28 cellular contexts compared by ENCODE assay signal in genomic region chr7:31096882-31097258, GRCh38. TPM values are rescaled to one million over a fixed set of nuclear protein-coding genes. Genes with fewer than 3 reads are reported as not detected.
"Had no signal": no experiment of that assay in that cellular context is flagged by ENCODE, and none has a peak within 500 bp of the region (broad histone marks: within the 10 kb centered on the region; RNA-seq: fewer than 3 reads in every experiment).

No MANE protein-coding gene starts in this region.

- H3K36me3 ChIP-seq: cardiac muscle cell, prostate gland, tibial artery had no signal

- H2AFZ ChIP-seq: hepatocyte had no signal

- H3K27ac Mint-ChIP-seq: activated B cell treated with CpG ODN at 0.5 μM for 24 hours; activated CD4-positive, alpha-beta memory T cell treated with anti-CD3 and anti-CD28 coated beads for 36 hours; activated naive CD4-positive, alpha-beta T cell treated with anti-CD3 and anti-CD28 coated beads, Interleukin-2, amount 50 U/mL, for 24 hours; dendritic cell treated with granulocyte-macrophage colony-stimulating factor and Interleukin-4, amounts not matched to agents 40 ng/mL and 50 ng/mL, for 4 days; memory B cell; T-helper 17 cell had no signal

- H3K27me3 ChIP-seq: body of pancreas, cardiac muscle cell had no signal

- H3K4me1 Mint-ChIP-seq: activated B cell treated with CpG ODN at 0.5 μM for 24 hours; activated naive CD4-positive, alpha-beta T cell treated with anti-CD3 and anti-CD28 coated beads, Interleukin-2, amount 50 U/mL, for 24 hours; memory B cell; T-helper 17 cell had no signal

- H3K4me3 Mint-ChIP-seq: activated B cell treated with CpG ODN at 0.5 μM for 24 hours; activated CD4-positive, alpha-beta memory T cell treated with anti-CD3 and anti-CD28 coated beads for 36 hours; activated naive CD4-positive, alpha-beta T cell treated with anti-CD3 and anti-CD28 coated beads, Interleukin-2, amount 50 U/mL, for 24 hours; dendritic cell treated with granulocyte-macrophage colony-stimulating factor and Interleukin-4, amounts not matched to agents 40 ng/mL and 50 ng/mL, for 4 days; memory B cell; T-helper 17 cell had no signal

- H3K4me1 ChIP-seq: body of pancreas, prostate gland, tibial artery had no signal

- H3K9me3 Mint-ChIP-seq: activated B cell treated with CpG ODN at 0.5 μM for 24 hours; activated CD4-positive, alpha-beta memory T cell treated with anti-CD3 and anti-CD28 coated beads for 36 hours; activated naive CD4-positive, alpha-beta T cell treated with anti-CD3 and anti-CD28 coated beads, Interleukin-2, amount 50 U/mL, for 24 hours; dendritic cell treated with granulocyte-macrophage colony-stimulating factor and Interleukin-4, amounts not matched to agents 40 ng/mL and 50 ng/mL, for 4 days; memory B cell had no signal

- H3K4me3 ChIP-seq: body of pancreas, cardiac muscle cell, hepatocyte, prostate gland, tibial artery had no signal

- ATAC-seq: body of pancreas; esophagus mucosa; left cardiac atrium; stimulated activated naive CD8-positive, alpha-beta T cell treated with anti-CD3 and anti-CD28 coated beads, Interleukin-15, Interleukin-2, amounts not matched to agents 100 U/mL and 50 U/mL, for 24 hours; T-helper 17 cell had no signal

- H3K27ac ChIP-seq: body of pancreas, cardiac muscle cell, hepatocyte, prostate gland, tibial artery had no signal

- H3K9me3 ChIP-seq: body of pancreas, prostate gland, tibial artery had no signal

- H3K36me3 Mint-ChIP-seq: activated CD4-positive, alpha-beta memory T cell treated with anti-CD3 and anti-CD28 coated beads for 36 hours; activated naive CD4-positive, alpha-beta T cell treated with anti-CD3 and anti-CD28 coated beads, Interleukin-2, amount 50 U/mL, for 24 hours; memory B cell had no signal

- H3K27me3 Mint-ChIP-seq: activated B cell treated with CpG ODN at 0.5 μM for 24 hours; activated CD4-positive, alpha-beta memory T cell treated with anti-CD3 and anti-CD28 coated beads for 36 hours had no signal

- DNase-seq: activated B cell treated with CpG ODN at 0.5 μM for 24 hours; activated CD4-positive, alpha-beta memory T cell treated with anti-CD3 and anti-CD28 coated beads for 36 hours; activated CD4-positive, alpha-beta T cell treated with anti-CD3 and anti-CD28 coated beads for 48 hours; activated gamma-delta T cell treated with Interleukin-2 at 50 U/mL for 16 hours; activated T-cell treated with anti-CD3 and anti-CD28 coated beads for 4 hours; body of pancreas; effector memory CD4-positive, alpha-beta T cell; foreskin melanocyte; glutamatergic neuron; left cardiac atrium; stimulated activated CD4-positive, alpha-beta T cell treated with anti-CD3 and anti-CD28 coated beads, Interleukin-12 subunit alpha, Interleukin-12 subunit beta, amount 100 ng/mL, for 4 hours; stimulated activated CD4-positive, alpha-beta T cell treated with anti-CD3 and anti-CD28 coated beads, Interleukin-4, amount 100 ng/mL, for 4 hours; stimulated activated naive CD8-positive, alpha-beta T cell treated with anti-CD3 and anti-CD28 coated beads, Interleukin-15, Interleukin-2, amounts not matched to agents 100 U/mL and 50 U/mL, for 24 hours; substantia nigra; SW 1271; T-helper 17 cell had no signal

- H3K4me2 ChIP-seq: hepatocyte had no signal

RNA-seq across cellular contexts. Expression of gene ADCYAP1R1, which starts 44.8 kb away (rescaled TPM):
- total RNA-seq: activated B cell treated with CpG ODN at 0.5 μM for 24 hours; activated CD4-positive, alpha-beta memory T cell treated with anti-CD3 and anti-CD28 coated beads for 36 hours; chondrocyte; endothelial cell of umbilical vein; myocyte; osteoblast; T-helper 17 cell had no signal
- polyA plus RNA-seq: hepatocyte had no signal
